Comparison of ENCODE assay signal across 1 cellular context in the genomic region with DNA sequence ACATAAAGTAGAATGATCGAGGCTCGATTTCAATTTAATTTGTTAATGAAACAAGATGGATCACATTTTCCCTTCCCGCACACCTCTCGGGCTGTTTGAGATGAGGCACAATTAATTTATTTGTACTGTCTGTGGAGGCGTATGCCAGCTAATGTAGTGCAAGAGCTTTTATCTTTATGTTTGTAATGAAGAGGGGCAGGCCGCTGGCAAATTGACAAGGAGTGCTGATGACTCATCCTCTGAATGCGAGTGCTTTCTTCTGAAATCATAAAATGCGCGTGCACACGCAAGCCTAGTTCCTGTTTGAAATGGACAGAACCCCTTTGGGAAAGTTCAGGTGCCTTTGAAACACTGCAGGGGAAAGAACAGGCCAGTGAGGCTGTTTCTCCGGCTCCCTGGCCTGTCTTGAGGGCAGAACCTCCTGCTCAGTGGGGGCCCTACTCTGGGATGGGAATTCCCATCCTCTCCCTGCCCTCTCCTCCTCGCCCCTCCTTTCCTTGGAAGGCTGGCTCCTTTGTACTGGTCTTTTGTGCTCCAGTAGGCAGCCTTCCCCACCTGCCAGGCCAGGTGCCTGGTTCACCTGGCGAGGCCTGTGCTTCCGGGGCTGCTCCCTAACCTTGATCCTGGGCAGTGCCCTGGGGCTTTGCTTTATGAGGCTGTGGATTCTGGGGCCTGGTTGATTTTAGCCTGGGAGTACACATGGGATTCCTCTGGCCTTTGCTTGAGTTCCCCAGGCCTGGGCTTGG.
A peak's percentile ranks its signal among the peaks of the same experiment; 100 is the strongest.
TF ChIP-seq lines count a peak whose summit lies in the region.

No MANE protein-coding gene starts in this region.

TF ChIP-seq in K562, 482 proteins besides CTCF, POLR2A, EP300 and RAD21 (continued from another document and continues in another):
- TF ChIP-seq, protein P1, sequence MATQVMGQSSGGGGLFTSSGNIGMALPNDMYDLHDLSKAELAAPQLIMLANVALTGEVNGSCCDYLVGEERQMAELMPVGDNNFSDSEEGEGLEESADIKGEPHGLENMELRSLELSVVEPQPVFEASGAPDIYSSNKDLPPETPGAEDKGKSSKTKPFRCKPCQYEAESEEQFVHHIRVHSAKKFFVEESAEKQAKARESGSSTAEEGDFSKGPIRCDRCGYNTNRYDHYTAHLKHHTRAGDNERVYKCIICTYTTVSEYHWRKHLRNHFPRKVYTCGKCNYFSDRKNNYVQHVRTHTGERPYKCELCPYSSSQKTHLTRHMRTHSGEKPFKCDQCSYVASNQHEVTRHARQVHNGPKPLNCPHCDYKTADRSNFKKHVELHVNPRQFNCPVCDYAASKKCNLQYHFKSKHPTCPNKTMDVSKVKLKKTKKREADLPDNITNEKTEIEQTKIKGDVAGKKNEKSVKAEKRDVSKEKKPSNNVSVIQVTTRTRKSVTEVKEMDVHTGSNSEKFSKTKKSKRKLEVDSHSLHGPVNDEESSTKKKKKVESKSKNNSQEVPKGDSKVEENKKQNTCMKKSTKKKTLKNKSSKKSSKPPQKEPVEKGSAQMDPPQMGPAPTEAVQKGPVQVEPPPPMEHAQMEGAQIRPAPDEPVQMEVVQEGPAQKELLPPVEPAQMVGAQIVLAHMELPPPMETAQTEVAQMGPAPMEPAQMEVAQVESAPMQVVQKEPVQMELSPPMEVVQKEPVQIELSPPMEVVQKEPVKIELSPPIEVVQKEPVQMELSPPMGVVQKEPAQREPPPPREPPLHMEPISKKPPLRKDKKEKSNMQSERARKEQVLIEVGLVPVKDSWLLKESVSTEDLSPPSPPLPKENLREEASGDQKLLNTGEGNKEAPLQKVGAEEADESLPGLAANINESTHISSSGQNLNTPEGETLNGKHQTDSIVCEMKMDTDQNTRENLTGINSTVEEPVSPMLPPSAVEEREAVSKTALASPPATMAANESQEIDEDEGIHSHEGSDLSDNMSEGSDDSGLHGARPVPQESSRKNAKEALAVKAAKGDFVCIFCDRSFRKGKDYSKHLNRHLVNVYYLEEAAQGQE (CRISPR knock-in tag; IDR thresholded peaks at IDR 0.05; ENCODE audit: low read depth) = peak; percentile 27; the same call in 1 of the 2 replicates
- TF ChIP-seq POLR2AphosphoS5 (IDR thresholded peaks at IDR 0.05; ENCODE audit: control insufficient read depth, insufficient read depth, low read depth, low read length) (no peak), NELFE (IDR thresholded peaks at IDR 0.05; ENCODE audit: insufficient read depth, insufficient read length) (no peak), ATF7 (IDR thresholded peaks at IDR 0.05) (peak; percentile 61), MAFG (tag; conservative IDR thresholded peaks at IDR 0.05) (peak; percentile 32), BHLHE40 (IDR thresholded peaks at IDR 0.05; ENCODE audit: low read length) (peak; percentile 68; the same call in 1 of the 2 replicates), CBFA2T2 (conservative IDR thresholded peaks at IDR 0.05) (no peak), HMG20A (CRISPR knock-in tag; conservative IDR thresholded peaks at IDR 0.05) (no peak), HLTF (IDR thresholded peaks at IDR 0.05) (no peak), ZNF408 (CRISPR knock-in tag; IDR thresholded peaks at IDR 0.05; ENCODE audit: low read depth) (no peak), HEY1 (CRISPR knock-in tag; IDR thresholded peaks at IDR 0.05; ENCODE audit: borderline replicate concordance) (no peak), MED1 (CRISPR knock-in tag; IDR thresholded peaks at IDR 0.05; ENCODE audit: borderline replicate concordance) (no peak), KLF10 (CRISPR knock-in tag; IDR thresholded peaks at IDR 0.05) (no peak), GTF2F1 (IDR thresholded peaks at IDR 0.05; ENCODE audit: low read depth, low read length) (no peak), JUN (IDR thresholded peaks at IDR 0.05; ENCODE audit: borderline replicate concordance, low read depth, low read length) (peak; percentile 97), JUN (CRISPR knock-in tag; IDR thresholded peaks at IDR 0.05; ENCODE audit: borderline replicate concordance) (no peak), L3MBTL2 (IDR thresholded peaks at IDR 0.05) (peak; percentile 34; the same call in 1 of the 2 replicates), TEAD1 (CRISPR knock-in tag; IDR thresholded peaks at IDR 0.05) (0 out of 4 replicates have a peak, but pooled peaks of 1 of the 2 experiments have one; percentile 17), CEBPG (CRISPR knock-in tag; IDR thresholded peaks at IDR 0.05) (no peak), CEBPG (tag; conservative IDR thresholded peaks at IDR 0.05 in 1 of 2, IDR thresholded peaks at IDR 0.05 in 1 of 2) (no peak), IRF2 (CRISPR knock-in tag; IDR thresholded peaks at IDR 0.05) (no peak), HDAC6 (IDR thresholded peaks at IDR 0.05; ENCODE audit: low read depth, low read length) (no peak), TAF7 (tag; IDR thresholded peaks at IDR 0.05) (no peak), FOSL1 (tag; conservative IDR thresholded peaks at IDR 0.05) (peak; percentile 96), FOXM1 (IDR thresholded peaks at IDR 0.05; ENCODE audit: low read depth) (peak; percentile 72; the same call in 1 of the 2 replicates), FOXM1 (CRISPR knock-in tag; IDR thresholded peaks at IDR 0.05; ENCODE audit: low read depth) (no peak), SNRNP70 (optimal IDR thresholded peaks at IDR 0.05; ENCODE audit: low read depth, low read length) (no peak), POLR3G (IDR thresholded peaks at IDR 0.05; ENCODE audit: extremely low read depth, insufficient read length, insufficient replicate concordance) (no peak), ZFP36 (IDR thresholded peaks at IDR 0.05; ENCODE audit: low read depth, low read length, partially characterized antibody) (no peak), HCFC1 (IDR thresholded peaks at IDR 0.05; ENCODE audit: low read depth, low read length) (no peak), ETV5 (CRISPR knock-in tag; IDR thresholded peaks at IDR 0.05; ENCODE audit: low read depth) (peak; percentile 53; the same call in 1 of the 2 replicates), KHSRP (IDR thresholded peaks at IDR 0.05) (no peak), CREBBP (IDR thresholded peaks at IDR 0.05; ENCODE audit: low read depth, low read length) (no peak), ERF (CRISPR knock-in tag; IDR thresholded peaks at IDR 0.05) (no peak), CXXC5 (CRISPR knock-in tag; IDR thresholded peaks at IDR 0.05) (peak; percentile 52), POLR2H (tag; IDR thresholded peaks at IDR 0.05; ENCODE audit: low read depth) (no peak), MAFK (IDR thresholded peaks at IDR 0.05; ENCODE audit: low read length) (peak; percentile 28; the same call in 1 of the 2 replicates), CTBP1 (IDR thresholded peaks at IDR 0.05; ENCODE audit: borderline replicate concordance) (peak; percentile 20; the same call in 1 of the 2 replicates), SPI1 (IDR thresholded peaks at IDR 0.05; ENCODE audit: borderline replicate concordance, low read depth, low read length) (peak; percentile 38; the same call in 1 of the 2 replicates), MYBL2 (IDR thresholded peaks at IDR 0.05; ENCODE audit: low read depth) (no peak), MYBL2 (CRISPR knock-in tag; IDR thresholded peaks at IDR 0.05; ENCODE audit: borderline replicate concordance) (no peak), ZNF717 (CRISPR knock-in tag; IDR thresholded peaks at IDR 0.05) (no peak), PRMT5 (CRISPR knock-in tag; IDR thresholded peaks at IDR 0.05) (no peak), SMARCE1 (IDR thresholded peaks at IDR 0.05) (peak; percentile 83), RFX1 (IDR thresholded peaks at IDR 0.05) (no peak), SP1 (CRISPR knock-in tag; IDR thresholded peaks at IDR 0.05) (peak; percentile 23; the same call in 1 of the 2 replicates)
- TF ChIP-seq, protein P2, sequence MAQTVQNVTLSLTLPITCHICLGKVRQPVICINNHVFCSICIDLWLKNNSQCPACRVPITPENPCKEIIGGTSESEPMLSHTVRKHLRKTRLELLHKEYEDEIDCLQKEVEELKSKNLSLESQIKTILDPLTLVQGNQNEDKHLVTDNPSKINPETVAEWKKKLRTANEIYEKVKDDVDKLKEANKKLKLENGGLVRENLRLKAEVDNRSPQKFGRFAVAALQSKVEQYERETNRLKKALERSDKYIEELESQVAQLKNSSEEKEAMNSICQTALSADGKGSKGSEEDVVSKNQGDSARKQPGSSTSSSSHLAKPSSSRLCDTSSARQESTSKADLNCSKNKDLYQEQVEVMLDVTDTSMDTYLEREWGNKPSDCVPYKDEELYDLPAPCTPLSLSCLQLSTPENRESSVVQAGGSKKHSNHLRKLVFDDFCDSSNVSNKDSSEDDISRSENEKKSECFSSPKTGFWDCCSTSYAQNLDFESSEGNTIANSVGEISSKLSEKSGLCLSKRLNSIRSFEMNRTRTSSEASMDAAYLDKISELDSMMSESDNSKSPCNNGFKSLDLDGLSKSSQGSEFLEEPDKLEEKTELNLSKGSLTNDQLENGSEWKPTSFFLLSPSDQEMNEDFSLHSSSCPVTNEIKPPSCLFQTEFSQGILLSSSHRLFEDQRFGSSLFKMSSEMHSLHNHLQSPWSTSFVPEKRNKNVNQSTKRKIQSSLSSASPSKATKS (CRISPR knock-in tag; IDR thresholded peaks at IDR 0.05) = no peak
- TF ChIP-seq, protein P3, sequence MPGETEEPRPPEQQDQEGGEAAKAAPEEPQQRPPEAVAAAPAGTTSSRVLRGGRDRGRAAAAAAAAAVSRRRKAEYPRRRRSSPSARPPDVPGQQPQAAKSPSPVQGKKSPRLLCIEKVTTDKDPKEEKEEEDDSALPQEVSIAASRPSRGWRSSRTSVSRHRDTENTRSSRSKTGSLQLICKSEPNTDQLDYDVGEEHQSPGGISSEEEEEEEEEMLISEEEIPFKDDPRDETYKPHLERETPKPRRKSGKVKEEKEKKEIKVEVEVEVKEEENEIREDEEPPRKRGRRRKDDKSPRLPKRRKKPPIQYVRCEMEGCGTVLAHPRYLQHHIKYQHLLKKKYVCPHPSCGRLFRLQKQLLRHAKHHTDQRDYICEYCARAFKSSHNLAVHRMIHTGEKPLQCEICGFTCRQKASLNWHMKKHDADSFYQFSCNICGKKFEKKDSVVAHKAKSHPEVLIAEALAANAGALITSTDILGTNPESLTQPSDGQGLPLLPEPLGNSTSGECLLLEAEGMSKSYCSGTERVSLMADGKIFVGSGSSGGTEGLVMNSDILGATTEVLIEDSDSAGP (CRISPR knock-in tag; IDR thresholded peaks at IDR 0.05) = no peak
- TF ChIP-seq, protein P4, sequence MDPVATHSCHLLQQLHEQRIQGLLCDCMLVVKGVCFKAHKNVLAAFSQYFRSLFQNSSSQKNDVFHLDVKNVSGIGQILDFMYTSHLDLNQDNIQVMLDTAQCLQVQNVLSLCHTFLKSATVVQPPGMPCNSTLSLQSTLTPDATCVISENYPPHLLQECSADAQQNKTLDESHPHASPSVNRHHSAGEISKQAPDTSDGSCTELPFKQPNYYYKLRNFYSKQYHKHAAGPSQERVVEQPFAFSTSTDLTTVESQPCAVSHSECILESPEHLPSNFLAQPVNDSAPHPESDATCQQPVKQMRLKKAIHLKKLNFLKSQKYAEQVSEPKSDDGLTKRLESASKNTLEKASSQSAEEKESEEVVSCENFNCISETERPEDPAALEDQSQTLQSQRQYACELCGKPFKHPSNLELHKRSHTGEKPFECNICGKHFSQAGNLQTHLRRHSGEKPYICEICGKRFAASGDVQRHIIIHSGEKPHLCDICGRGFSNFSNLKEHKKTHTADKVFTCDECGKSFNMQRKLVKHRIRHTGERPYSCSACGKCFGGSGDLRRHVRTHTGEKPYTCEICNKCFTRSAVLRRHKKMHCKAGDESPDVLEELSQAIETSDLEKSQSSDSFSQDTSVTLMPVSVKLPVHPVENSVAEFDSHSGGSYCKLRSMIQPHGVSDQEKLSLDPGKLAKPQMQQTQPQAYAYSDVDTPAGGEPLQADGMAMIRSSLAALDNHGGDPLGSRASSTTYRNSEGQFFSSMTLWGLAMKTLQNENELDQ (CRISPR knock-in tag; IDR thresholded peaks at IDR 0.05; ENCODE audit: borderline replicate concordance) = no peak
- TF ChIP-seq, protein P5, sequence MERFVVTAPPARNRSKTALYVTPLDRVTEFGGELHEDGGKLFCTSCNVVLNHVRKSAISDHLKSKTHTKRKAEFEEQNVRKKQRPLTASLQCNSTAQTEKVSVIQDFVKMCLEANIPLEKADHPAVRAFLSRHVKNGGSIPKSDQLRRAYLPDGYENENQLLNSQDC (CRISPR knock-in tag; IDR thresholded peaks at IDR 0.05) = no peak
- TF ChIP-seq, protein P6, sequence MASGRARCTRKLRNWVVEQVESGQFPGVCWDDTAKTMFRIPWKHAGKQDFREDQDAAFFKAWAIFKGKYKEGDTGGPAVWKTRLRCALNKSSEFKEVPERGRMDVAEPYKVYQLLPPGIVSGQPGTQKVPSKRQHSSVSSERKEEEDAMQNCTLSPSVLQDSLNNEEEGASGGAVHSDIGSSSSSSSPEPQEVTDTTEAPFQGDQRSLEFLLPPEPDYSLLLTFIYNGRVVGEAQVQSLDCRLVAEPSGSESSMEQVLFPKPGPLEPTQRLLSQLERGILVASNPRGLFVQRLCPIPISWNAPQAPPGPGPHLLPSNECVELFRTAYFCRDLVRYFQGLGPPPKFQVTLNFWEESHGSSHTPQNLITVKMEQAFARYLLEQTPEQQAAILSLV (tag; IDR thresholded peaks at IDR 0.05) = no peak
- TF ChIP-seq, protein P7, sequence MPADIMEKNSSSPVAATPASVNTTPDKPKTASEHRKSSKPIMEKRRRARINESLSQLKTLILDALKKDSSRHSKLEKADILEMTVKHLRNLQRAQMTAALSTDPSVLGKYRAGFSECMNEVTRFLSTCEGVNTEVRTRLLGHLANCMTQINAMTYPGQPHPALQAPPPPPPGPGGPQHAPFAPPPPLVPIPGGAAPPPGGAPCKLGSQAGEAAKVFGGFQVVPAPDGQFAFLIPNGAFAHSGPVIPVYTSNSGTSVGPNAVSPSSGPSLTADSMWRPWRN (IDR thresholded peaks at IDR 0.05; ENCODE audit: low read depth) = no peak
- TF ChIP-seq, protein P8, sequence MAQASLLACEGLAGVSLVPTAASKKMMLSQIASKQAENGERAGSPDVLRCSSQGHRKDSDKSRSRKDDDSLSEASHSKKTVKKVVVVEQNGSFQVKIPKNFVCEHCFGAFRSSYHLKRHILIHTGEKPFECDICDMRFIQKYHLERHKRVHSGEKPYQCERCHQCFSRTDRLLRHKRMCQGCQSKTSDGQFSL (CRISPR knock-in tag; IDR thresholded peaks at IDR 0.05) = no peak
- TF ChIP-seq, protein P8 (tag; IDR thresholded peaks at IDR 0.05) = no peak
- TF ChIP-seq, protein P9, sequence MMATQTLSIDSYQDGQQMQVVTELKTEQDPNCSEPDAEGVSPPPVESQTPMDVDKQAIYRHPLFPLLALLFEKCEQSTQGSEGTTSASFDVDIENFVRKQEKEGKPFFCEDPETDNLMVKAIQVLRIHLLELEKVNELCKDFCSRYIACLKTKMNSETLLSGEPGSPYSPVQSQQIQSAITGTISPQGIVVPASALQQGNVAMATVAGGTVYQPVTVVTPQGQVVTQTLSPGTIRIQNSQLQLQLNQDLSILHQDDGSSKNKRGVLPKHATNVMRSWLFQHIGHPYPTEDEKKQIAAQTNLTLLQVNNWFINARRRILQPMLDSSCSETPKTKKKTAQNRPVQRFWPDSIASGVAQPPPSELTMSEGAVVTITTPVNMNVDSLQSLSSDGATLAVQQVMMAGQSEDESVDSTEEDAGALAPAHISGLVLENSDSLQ (IDR thresholded peaks at IDR 0.05) = peak; percentile 74
